ENCODE assay signal across 1 cellular context in the genomic region with DNA sequence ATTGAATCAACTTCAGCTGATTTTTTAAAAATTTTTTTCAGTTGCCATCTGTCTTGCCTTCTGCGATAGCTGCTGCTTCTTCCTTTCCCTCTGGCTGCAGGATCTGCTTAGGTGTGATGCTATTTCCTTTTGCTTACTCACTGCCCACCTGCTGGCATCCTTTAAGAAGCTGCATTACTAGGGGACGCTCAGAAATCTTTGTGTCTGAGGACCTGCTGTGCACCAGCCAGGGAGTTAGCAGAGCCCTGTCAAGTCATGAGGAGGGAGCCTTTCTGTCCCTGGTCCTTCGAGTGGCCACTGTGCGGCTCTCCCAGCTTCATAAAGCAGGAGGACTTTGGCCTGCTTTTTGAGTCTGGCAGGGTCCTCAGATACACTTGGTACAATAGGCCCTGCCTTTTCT.
A peak's percentile ranks its signal among the peaks of the same experiment; 100 is the strongest.
TF ChIP-seq lines count a peak whose summit lies in the region.

No MANE protein-coding gene starts in this region.

TF ChIP-seq in GM23338, 12 proteins besides CTCF, POLR2A, EP300 and RAD21 (continued from another document):
- TF ChIP-seq, protein P1, sequence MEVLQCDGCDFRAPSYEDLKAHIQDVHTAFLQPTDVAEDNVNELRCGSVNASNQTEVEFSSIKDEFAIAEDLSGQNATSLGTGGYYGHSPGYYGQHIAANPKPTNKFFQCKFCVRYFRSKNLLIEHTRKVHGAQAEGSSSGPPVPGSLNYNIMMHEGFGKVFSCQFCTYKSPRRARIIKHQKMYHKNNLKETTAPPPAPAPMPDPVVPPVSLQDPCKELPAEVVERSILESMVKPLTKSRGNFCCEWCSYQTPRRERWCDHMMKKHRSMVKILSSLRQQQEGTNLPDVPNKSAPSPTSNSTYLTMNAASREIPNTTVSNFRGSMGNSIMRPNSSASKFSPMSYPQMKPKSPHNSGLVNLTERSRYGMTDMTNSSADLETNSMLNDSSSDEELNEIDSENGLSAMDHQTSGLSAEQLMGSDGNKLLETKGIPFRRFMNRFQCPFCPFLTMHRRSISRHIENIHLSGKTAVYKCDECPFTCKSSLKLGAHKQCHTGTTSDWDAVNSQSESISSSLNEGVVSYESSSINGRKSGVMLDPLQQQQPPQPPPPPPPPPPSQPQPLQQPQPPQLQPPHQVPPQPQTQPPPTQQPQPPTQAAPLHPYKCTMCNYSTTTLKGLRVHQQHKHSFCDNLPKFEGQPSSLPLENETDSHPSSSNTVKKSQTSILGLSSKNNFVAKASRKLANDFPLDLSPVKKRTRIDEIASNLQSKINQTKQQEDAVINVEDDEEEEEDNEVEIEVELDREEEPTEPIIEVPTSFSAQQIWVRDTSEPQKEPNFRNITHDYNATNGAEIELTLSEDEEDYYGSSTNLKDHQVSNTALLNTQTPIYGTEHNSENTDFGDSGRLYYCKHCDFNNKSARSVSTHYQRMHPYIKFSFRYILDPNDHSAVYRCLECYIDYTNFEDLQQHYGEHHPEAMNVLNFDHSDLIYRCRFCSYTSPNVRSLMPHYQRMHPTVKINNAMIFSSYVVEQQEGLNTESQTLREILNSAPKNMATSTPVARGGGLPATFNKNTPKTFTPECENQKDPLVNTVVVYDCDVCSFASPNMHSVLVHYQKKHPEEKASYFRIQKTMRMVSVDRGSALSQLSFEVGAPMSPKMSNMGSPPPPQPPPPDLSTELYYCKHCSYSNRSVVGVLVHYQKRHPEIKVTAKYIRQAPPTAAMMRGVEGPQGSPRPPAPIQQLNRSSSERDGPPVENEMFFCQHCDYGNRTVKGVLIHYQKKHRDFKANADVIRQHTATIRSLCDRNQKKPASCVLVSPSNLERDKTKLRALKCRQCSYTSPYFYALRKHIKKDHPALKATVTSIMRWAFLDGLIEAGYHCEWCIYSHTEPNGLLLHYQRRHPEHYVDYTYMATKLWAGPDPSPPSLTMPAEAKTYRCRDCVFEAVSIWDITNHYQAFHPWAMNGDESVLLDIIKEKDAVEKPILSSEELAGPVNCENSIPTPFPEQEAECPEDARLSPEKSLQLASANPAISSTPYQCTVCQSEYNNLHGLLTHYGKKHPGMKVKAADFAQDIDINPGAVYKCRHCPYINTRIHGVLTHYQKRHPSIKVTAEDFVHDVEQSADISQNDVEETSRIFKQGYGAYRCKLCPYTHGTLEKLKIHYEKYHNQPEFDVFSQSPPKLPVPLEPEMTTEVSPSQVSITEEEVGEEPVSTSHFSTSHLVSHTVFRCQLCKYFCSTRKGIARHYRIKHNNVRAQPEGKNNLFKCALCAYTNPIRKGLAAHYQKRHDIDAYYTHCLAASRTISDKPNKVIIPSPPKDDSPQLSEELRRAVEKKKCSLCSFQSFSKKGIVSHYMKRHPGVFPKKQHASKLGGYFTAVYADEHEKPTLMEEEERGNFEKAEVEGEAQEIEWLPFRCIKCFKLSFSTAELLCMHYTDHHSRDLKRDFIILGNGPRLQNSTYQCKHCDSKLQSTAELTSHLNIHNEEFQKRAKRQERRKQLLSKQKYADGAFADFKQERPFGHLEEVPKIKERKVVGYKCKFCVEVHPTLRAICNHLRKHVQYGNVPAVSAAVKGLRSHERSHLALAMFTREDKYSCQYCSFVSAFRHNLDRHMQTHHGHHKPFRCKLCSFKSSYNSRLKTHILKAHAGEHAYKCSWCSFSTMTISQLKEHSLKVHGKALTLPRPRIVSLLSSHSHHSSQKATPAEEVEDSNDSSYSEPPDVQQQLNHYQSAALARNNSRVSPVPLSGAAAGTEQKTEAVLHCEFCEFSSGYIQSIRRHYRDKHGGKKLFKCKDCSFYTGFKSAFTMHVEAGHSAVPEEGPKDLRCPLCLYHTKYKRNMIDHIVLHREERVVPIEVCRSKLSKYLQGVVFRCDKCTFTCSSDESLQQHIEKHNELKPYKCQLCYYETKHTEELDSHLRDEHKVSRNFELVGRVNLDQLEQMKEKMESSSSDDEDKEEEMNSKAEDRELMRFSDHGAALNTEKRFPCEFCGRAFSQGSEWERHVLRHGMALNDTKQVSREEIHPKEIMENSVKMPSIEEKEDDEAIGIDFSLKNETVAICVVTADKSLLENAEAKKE (CRISPR knock-in tag; IDR thresholded peaks at IDR 0.05), result peak; percentile 93
- TF ChIP-seq EZH2 (IDR thresholded peaks at IDR 0.05; ENCODE audit: low read depth, unreplicated experiment) (no peak), ZNF114 (CRISPR knock-in tag; IDR thresholded peaks at IDR 0.05) (0 out of 2 replicates have a peak, but pooled peaks have one; percentile 37), STAT1 (IDR thresholded peaks at IDR 0.05; ENCODE audit: unreplicated experiment) (no peak), EZH2phosphoT487 (IDR thresholded peaks at IDR 0.05; ENCODE audit: unreplicated experiment) (no peak), CREB1 (CRISPR knock-in tag; IDR thresholded peaks at IDR 0.05; ENCODE audit: low read depth) (no peak), POLR2AphosphoS5 (IDR thresholded peaks at IDR 0.05; ENCODE audit: low read depth) (no peak), REST (IDR thresholded peaks at IDR 0.05; ENCODE audit: unreplicated experiment) (no peak), ZNF331 (CRISPR knock-in tag; IDR thresholded peaks at IDR 0.05; ENCODE audit: low read depth) (no peak; the same call in 1 of the 2 replicates)
